ENCODE assay signal across 25 cellular contexts in the genomic region with DNA sequence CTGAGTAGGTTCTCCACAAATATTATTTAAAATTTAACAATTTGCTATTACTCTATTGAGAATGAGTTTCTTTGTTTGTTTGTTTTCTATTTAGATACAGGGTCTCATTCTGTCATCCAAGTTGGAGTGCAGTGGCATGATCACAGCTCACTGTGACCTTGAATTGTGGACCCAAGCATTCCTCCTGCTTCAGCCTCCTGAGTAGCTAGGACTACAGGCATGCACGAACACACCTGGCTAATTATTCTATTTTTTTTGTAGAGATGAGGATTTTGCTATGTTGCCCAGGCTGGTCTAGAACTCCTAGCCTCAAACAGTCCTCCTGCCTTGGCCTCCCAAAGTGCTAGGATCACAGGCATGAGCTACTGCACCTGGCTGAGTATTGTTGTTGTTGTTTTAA.
"Had no signal": no experiment of that assay in that cellular context is flagged by ENCODE, and none has a peak within 500 bp of the region (broad histone marks: within the 10 kb centered on the region; RNA-seq: fewer than 3 reads in every experiment).

No MANE protein-coding gene starts in this region.

- H3K4me3 ChIP-seq: colonic mucosa, coronary artery, dorsolateral prefrontal cortex, esophagus muscularis mucosa, esophagus squamous epithelium, gastrocnemius medialis, gastroesophageal sphincter, heart left ventricle, heart right ventricle had no signal

- H3K27ac ChIP-seq: colonic mucosa, coronary artery, dorsolateral prefrontal cortex, epithelial cell of prostate, esophagus muscularis mucosa, esophagus squamous epithelium, foreskin keratinocyte, gastrocnemius medialis, gastroesophageal sphincter, heart left ventricle, heart right ventricle had no signal

- ATAC-seq: effector memory CD8-positive, alpha-beta T cell; esophagus mucosa; foreskin keratinocyte; gastrocnemius medialis; gastroesophageal sphincter; heart left ventricle; heart right ventricle had no signal

- FAIRE-seq: endometrium, endothelial cell of umbilical vein had no signal

- H3K36me3 ChIP-seq: colonic mucosa, esophagus muscularis mucosa, esophagus squamous epithelium, gastrocnemius medialis, gastroesophageal sphincter, heart left ventricle, heart right ventricle had no signal

- H3K9me3 ChIP-seq: colonic mucosa, gastrocnemius medialis had no signal

- H3K27me3 ChIP-seq: colonic mucosa, dorsolateral prefrontal cortex, esophagus muscularis mucosa, esophagus squamous epithelium, foreskin keratinocyte, gastrocnemius medialis, gastroesophageal sphincter, heart left ventricle had no signal

- DNase-seq: colonic mucosa; cortex of kidney; dermis blood vessel endothelial cell; dorsolateral prefrontal cortex; effector CD4-positive, alpha-beta T cell; effector CD8-positive, alpha-beta T cell; effector memory CD4-positive, alpha-beta T cell; effector memory CD8-positive, alpha-beta T cell; endodermal cell; esophagus squamous epithelium; foreskin fibroblast; foreskin keratinocyte; foreskin melanocyte; gastrocnemius medialis; glutamatergic neuron; head of caudate nucleus; heart left ventricle; heart right ventricle had no signal

- H3K4me1 ChIP-seq: colonic mucosa, esophagus muscularis mucosa, esophagus squamous epithelium, foreskin keratinocyte, gastroesophageal sphincter, heart left ventricle, heart right ventricle had no signal
